8 cellular contexts compared by ENCODE assay signal in genomic region chr3:50617911-50618481, GRCh38. TPM values are rescaled to one million over a fixed set of nuclear protein-coding genes. Genes with fewer than 3 reads are reported as not detected.
DNase-seq lines count a peak whose midpoint lies in the region; ATAC-seq, FAIRE-seq and TF ChIP-seq lines count a peak whose summit lies in the region.

No MANE protein-coding gene starts in this region.

- peaks cover 22% of the 10 kb centered on the region for H3K27me3 Mint-ChIP-seq in astrocyte (ENCODE audit: low read depth, unreplicated experiment)

- H3K36me3 ChIP-seq in astrocyte (ENCODE audit: insufficient read depth, low read length) (no peaks in the 10 kb centered on the region), HepG2 (replicated peaks in 1 of 2; ENCODE audit: control insufficient read depth in 1 of 2, insufficient read depth in 2 of 2, low read length in 2 of 2) (peaks cover 0 to 3% of the 10 kb centered on the region in 2 experiments; a peak in 1 of 5 replicates), tibial artery (peaks cover 0 to 5% (median 0%) of the 10 kb centered on the region in 3 donors)

- no peak for TF ChIP-seq RAD21 in HepG2 (CRISPR knock-in tag; IDR thresholded peaks at IDR 0.05)

- H3K4me1 ChIP-seq in astrocyte (ENCODE audit: insufficient read depth, low read length) (peaks cover 13% of the 10 kb centered on the region), HepG2 (ENCODE audit: insufficient read depth, low read length) (peaks cover 41% of the 10 kb centered on the region), tibial artery (peaks cover 0 to 28% (median 12%) of the 10 kb centered on the region in 4 donors)

- TSS peak; percentile 52 for BruUV-seq in HepG2 (replicated peaks; lab: Mats Ljungman, UMichigan)

- H3K4me3 Mint-ChIP-seq in astrocyte (ENCODE audit: unreplicated experiment), result peak overlapping the region; percentile 75

- H3K27ac Mint-ChIP-seq in astrocyte (ENCODE audit: unreplicated experiment), result no peak overlapping the region

- H3K4me2 ChIP-seq in astrocyte (ENCODE audit: low read length), result peak overlapping the region; percentile 83
- H3K4me2 ChIP-seq in HepG2 (ENCODE audit: low read depth, low read length), result peak overlapping the region; percentile 99

- ATAC-seq in HepG2 (no peak), HG02798 (IDR thresholded peaks at IDR 0.05; ENCODE audit: poor library complexity, unreplicated experiment) (no peak)

- no peaks in the 10 kb centered on the region for H3K9me3 Mint-ChIP-seq in astrocyte (ENCODE audit: unreplicated experiment)

- H4K20me1 ChIP-seq in astrocyte (ENCODE audit: insufficient read depth, low read length) (peaks cover 7% of the 10 kb centered on the region), HepG2 (ENCODE audit: insufficient read depth, low read length) (no peaks in the 10 kb centered on the region)

- H3K9ac ChIP-seq in astrocyte (ENCODE audit: low read length) (peak overlapping the region; percentile 84), HepG2 (ENCODE audit: insufficient read depth, low read depth, low read length) (peak overlapping the region; percentile 81)

- WGBS in HepG2 (ENCODE audit: low lambda C conversion rate), result no CpG with 5 or more reads among the region's 6 CpGs

- peaks cover 4% of the 10 kb centered on the region for H3K4me1 Mint-ChIP-seq in astrocyte (ENCODE audit: low read depth, unreplicated experiment)

- no peak for TF ChIP-seq POLR2A in HepG2 (IDR thresholded peaks at IDR 0.05; ENCODE audit: insufficient read depth in 1 of 2, low read depth in 2 of 2, low read length in 2 of 2)

- DNase-seq in activated T-cell treated with anti-CD3 and anti-CD28 coated beads for 48 hours (ENCODE audit: low read depth) (peak; percentile 18), activated T-cell treated with anti-CD3 and anti-CD28 coated beads for 4 hours (no peak), astrocyte (ENCODE audit: low read depth) (no peak), HepG2 (ENCODE audit: low spot score) (no peak), tibial artery (no peak), HUDEP-2 (lab: John Stamatoyannopoulos, UW; ENCODE audit: unreplicated experiment in 76 of 76) (no peak), G401 (ENCODE audit: low spot score) (no peak)

- no peak for TF ChIP-seq CTCF in astrocyte (IDR thresholded peaks at IDR 0.05; ENCODE audit: insufficient read depth, low read depth, low read length)
- TF ChIP-seq CTCF in HepG2 (CRISPR knock-in tag; IDR thresholded peaks at IDR 0.05), result no peak
- TF ChIP-seq CTCF in tibial artery (IDR thresholded peaks at IDR 0.05), result no peak

- H3K27ac ChIP-seq in astrocyte (ENCODE audit: low read depth, low read length), result no peak overlapping the region
- H3K27ac ChIP-seq in HepG2 (ENCODE audit: extremely low read length, insufficient read depth, low read length), result peak overlapping the region; percentile 86
- peak overlapping the region; percentile 88 to 90 for H3K27ac ChIP-seq in tibial artery

- H3K4me3 ChIP-seq in astrocyte (ENCODE audit: insufficient read depth, low read depth, low read length) (peak overlapping the region; percentile 66), HepG2 (replicated peaks in 1 of 3; ENCODE audit: insufficient read depth in 1 of 3, low read depth in 2 of 3, low read length in 3 of 3) (peak overlapping the region; percentile 67 to 78 (median 70)), tibial artery (peak overlapping the region; percentile 83 to 99)

- in situ Hi-C loops in HepG2 (cut with HindIII; ENCODE audit: extremely low pct_ligation_motif_present, low pct_unique_long_range_greater_than_20kb) (loop anchor here (5.0 kb wide), 2 partner anchors 34 to 754 kb away; no protein-coding TSS in a partner anchor), G401 (cut with HindIII; ENCODE audit: low sequenced_read_pairs) (loop anchor here (25.0 kb wide), 1 partner anchor 769 kb away; the partner anchor contains the start of genes MANF and RBM15B)

- intact Hi-C loops in HepG2 (cut with micrococcal nuclease; ENCODE audit: unreplicated experiment) (loop anchor here (10.0 kb wide), 1 partner anchor 347 kb away; no protein-coding TSS in a partner anchor), tibial artery (cut with DNase I; ENCODE audit: low total_unique reads) (loop anchor here (5.0 kb wide), 1 partner anchor 774 kb away; the partner anchor contains the start of gene RBM15B)

- POLR2A ChIA-PET in HepG2 (lab: Yijun Ruan, JAX), result interaction anchor here (1.3 to 4.0 kb wide), 5 partner anchors 13 to 767 kb away, joined by 3 to 33 read pairs (median 15); partner anchors contain the start of genes HEMK1 and MANF

- CTCF ChIA-PET in HepG2 (lab: Yijun Ruan, JAX; ENCODE audit: low intra/inter-chr PET ratio, low total read pairs), result interaction anchor here (8.0 kb wide), 1 partner anchor 46 kb away, joined by 182 read pairs; the partner anchor contains the start of gene HEMK1

- TF ChIP-seq EP300 in HepG2 (IDR thresholded peaks at IDR 0.05; ENCODE audit: low read depth in 2 of 2, low read length in 2 of 2) (no peak), HepG2 (CRISPR knock-in tag; IDR thresholded peaks at IDR 0.05; ENCODE audit: borderline replicate concordance) (no peak)

- peaks cover 7% of the 10 kb centered on the region for H3K36me3 Mint-ChIP-seq in astrocyte (ENCODE audit: low read depth, unreplicated experiment)

- H3K79me2 ChIP-seq in astrocyte (ENCODE audit: insufficient read depth, low read length), result peaks cover 5% of the 10 kb centered on the region
- H3K79me2 ChIP-seq in HepG2 (ENCODE audit: insufficient read depth, low read length), result peaks cover 7% of the 10 kb centered on the region

- H3K27me3 ChIP-seq in astrocyte (ENCODE audit: insufficient read depth, low read length), result no peaks in the 10 kb centered on the region
- peaks cover 0 to 1% of the 10 kb centered on the region in 2 experiments; a peak in 1 of 5 replicates for H3K27me3 ChIP-seq in HepG2 (ENCODE audit: control insufficient read depth in 1 of 2, insufficient read depth in 2 of 2, low read length in 2 of 2)
- H3K27me3 ChIP-seq in tibial artery, result no peaks in the 10 kb centered on the region

- no peaks in the 10 kb centered on the region for H3K9me3 ChIP-seq in astrocyte (ENCODE audit: insufficient read depth, low read depth, low read length)
- no peaks in the 10 kb centered on the region for H3K9me3 ChIP-seq in HepG2 (ENCODE audit: low read length)
- H3K9me3 ChIP-seq in tibial artery, result no peaks in the 10 kb centered on the region

- H2AFZ ChIP-seq in astrocyte (ENCODE audit: low read depth, low read length) (peak overlapping the region; percentile 96), HepG2 (ENCODE audit: low read length) (no peak overlapping the region)

- FAIRE-seq in astrocyte (lab: Jason Lieb, UNC) (no peak), HepG2 (lab: Jason Lieb, UNC) (no peak)

RNA-seq across cellular contexts. Expression of gene MAPKAPK3, which starts 1.0 kb away (rescaled TPM):
- total RNA-seq in astrocyte (21.1 and 23.4 TPM in 2 replicates), HepG2 (2016; rRNA removed; fragmentation: Illumina TruSeq; extraction: Trizol) (41.2 and 48.5 TPM in 2 replicates)
- total RNA-seq in HepG2 (2016; cell fraction: cytosol; rRNA removed; fragmentation: Illumina TruSeq; extraction: Trizol; ENCODE audit: low read depth), result 18.9 and 21.3 TPM in 2 replicates
- total RNA-seq in HepG2 (2016; cell fraction: insoluble cytoplasmic fraction; rRNA removed; fragmentation: Illumina TruSeq; extraction: Trizol), result 40.5 and 43.9 TPM in 2 replicates
- 51.7 and 60.5 TPM in 2 replicates for total RNA-seq in HepG2 (2016; cell fraction: membrane; rRNA removed; fragmentation: Illumina TruSeq; extraction: Trizol)
- 21.2 and 24.7 TPM in 2 replicates for total RNA-seq in HepG2 (2016; cell fraction: nucleus; rRNA removed; fragmentation: Illumina TruSeq; extraction: Trizol)
- 39.9 and 46.2 TPM in 2 replicates for polyA plus RNA-seq in HepG2 (2011; rRNA removed)
- polyA plus RNA-seq in HepG2 (2011; cell fraction: cytosol; rRNA removed), result 40.2 and 41.3 TPM in 2 replicates
- 23.0 and 28.1 TPM in 2 replicates for polyA plus RNA-seq in HepG2 (2011; cell fraction: nucleus; rRNA removed)
- 21.8 and 22.2 TPM in 2 replicates for polyA plus RNA-seq in HepG2 (2012)
- 23.5 and 31.3 TPM in 2 replicates for polyA plus RNA-seq in HepG2 (2016; cell fraction: cytosol; fragmentation: Illumina TruSeq; extraction: Trizol; ENCODE audit: low read depth)
- polyA plus RNA-seq in HepG2 (2016; cell fraction: insoluble cytoplasmic fraction; fragmentation: Illumina TruSeq; extraction: Trizol; ENCODE audit: low read depth), result 53.8 and 56.3 TPM in 2 replicates
- polyA plus RNA-seq in HepG2 (2016; cell fraction: membrane; fragmentation: Illumina TruSeq; extraction: Trizol; ENCODE audit: low read depth), result 50.2 and 54.3 TPM in 2 replicates
- 31.0 and 31.6 TPM in 2 replicates for polyA plus RNA-seq in HepG2 (2016; cell fraction: nucleus; fragmentation: Illumina TruSeq; extraction: Trizol; ENCODE audit: insufficient read depth, low read depth)
- 48.5 and 89.7 TPM in 2 replicates for polyA minus RNA-seq in HepG2 (2011; rRNA and poly(A)+ RNA removed; ENCODE audit: low replicate concordance)
- 15.7 and 16.5 TPM in 2 replicates for polyA minus RNA-seq in HepG2 (2011; cell fraction: cytosol; rRNA and poly(A)+ RNA removed)
- 13.4 and 16.9 TPM in 2 replicates for polyA minus RNA-seq in HepG2 (2011; cell fraction: nucleus; rRNA and poly(A)+ RNA removed)
- total RNA-seq in G401 (2014; rRNA removed; shearing (Covaris generic)), result 99.1 and 108 TPM in 2 replicates

RNA-seq across cellular contexts. Expression of gene CISH, which starts 6.4 kb away (rescaled TPM):
- total RNA-seq in astrocyte (0.75 and 1.2 TPM in 2 replicates), HepG2 (2016; rRNA removed; fragmentation: Illumina TruSeq; extraction: Trizol) (0.73 and 0.91 TPM in 2 replicates)
- total RNA-seq in HepG2 (2016; cell fraction: cytosol; rRNA removed; fragmentation: Illumina TruSeq; extraction: Trizol; ENCODE audit: low read depth), result 0.20 and 0.44 TPM in 2 replicates
- total RNA-seq in HepG2 (2016; cell fraction: insoluble cytoplasmic fraction; rRNA removed; fragmentation: Illumina TruSeq; extraction: Trizol), result 0.82 and 1.2 TPM in 2 replicates
- total RNA-seq in HepG2 (2016; cell fraction: membrane; rRNA removed; fragmentation: Illumina TruSeq; extraction: Trizol), result 1.2 and 1.4 TPM in 2 replicates
- 0.81 and 0.85 TPM in 2 replicates for total RNA-seq in HepG2 (2016; cell fraction: nucleus; rRNA removed; fragmentation: Illumina TruSeq; extraction: Trizol)
- polyA plus RNA-seq in HepG2 (2011; rRNA removed), result 1.5 and 2.8 TPM in 2 replicates
- 1.5 and 1.7 TPM in 2 replicates for polyA plus RNA-seq in HepG2 (2011; cell fraction: cytosol; rRNA removed)
- 4.4 and 7.4 TPM in 2 replicates for polyA plus RNA-seq in HepG2 (2011; cell fraction: nucleus; rRNA removed)
- 2.1 and 2.9 TPM in 2 replicates for polyA plus RNA-seq in HepG2 (2012)
- 0.21 and 0.27 TPM in 2 replicates for polyA plus RNA-seq in HepG2 (2016; cell fraction: cytosol; fragmentation: Illumina TruSeq; extraction: Trizol; ENCODE audit: low read depth)
- 1.9 and 2.2 TPM in 2 replicates for polyA plus RNA-seq in HepG2 (2016; cell fraction: insoluble cytoplasmic fraction; fragmentation: Illumina TruSeq; extraction: Trizol; ENCODE audit: low read depth)
- 0.84 and 1.0 TPM in 2 replicates for polyA plus RNA-seq in HepG2 (2016; cell fraction: membrane; fragmentation: Illumina TruSeq; extraction: Trizol; ENCODE audit: low read depth)
- 1.9 and 3.2 TPM in 2 replicates for polyA plus RNA-seq in HepG2 (2016; cell fraction: nucleus; fragmentation: Illumina TruSeq; extraction: Trizol; ENCODE audit: insufficient read depth, low read depth)
- polyA minus RNA-seq in HepG2 (2011; rRNA and poly(A)+ RNA removed; ENCODE audit: low replicate concordance), result 1.9 and 6.3 TPM in 2 replicates
- polyA minus RNA-seq in HepG2 (2011; cell fraction: cytosol; rRNA and poly(A)+ RNA removed), result 1.6 and 2.8 TPM in 2 replicates
- polyA minus RNA-seq in HepG2 (2011; cell fraction: nucleus; rRNA and poly(A)+ RNA removed), result 2.6 and 4.6 TPM in 2 replicates
- total RNA-seq in G401 (2014; rRNA removed; shearing (Covaris generic)), result 1.7 and 2.2 TPM in 2 replicates

RNA-seq across cellular contexts. Expression of gene HEMK1, which starts 48.7 kb away (rescaled TPM):
- total RNA-seq in astrocyte (13.6 and 15.7 TPM in 2 replicates), HepG2 (2016; rRNA removed; fragmentation: Illumina TruSeq; extraction: Trizol) (6.3 and 9.8 TPM in 2 replicates)
- total RNA-seq in HepG2 (2016; cell fraction: cytosol; rRNA removed; fragmentation: Illumina TruSeq; extraction: Trizol; ENCODE audit: low read depth), result 3.3 and 3.8 TPM in 2 replicates
- 4.7 and 8.7 TPM in 2 replicates for total RNA-seq in HepG2 (2016; cell fraction: insoluble cytoplasmic fraction; rRNA removed; fragmentation: Illumina TruSeq; extraction: Trizol)
- total RNA-seq in HepG2 (2016; cell fraction: membrane; rRNA removed; fragmentation: Illumina TruSeq; extraction: Trizol), result 6.7 and 7.4 TPM in 2 replicates
- total RNA-seq in HepG2 (2016; cell fraction: nucleus; rRNA removed; fragmentation: Illumina TruSeq; extraction: Trizol), result 10.1 and 13.3 TPM in 2 replicates
- polyA plus RNA-seq in HepG2 (2011; rRNA removed), result 12.6 and 16.2 TPM in 2 replicates
- polyA plus RNA-seq in HepG2 (2011; cell fraction: cytosol; rRNA removed), result 6.7 and 8.8 TPM in 2 replicates
- polyA plus RNA-seq in HepG2 (2011; cell fraction: nucleus; rRNA removed), result 54.5 and 63.4 TPM in 2 replicates
- 7.1 and 8.2 TPM in 2 replicates for polyA plus RNA-seq in HepG2 (2012)
- 4.2 and 5.6 TPM in 2 replicates for polyA plus RNA-seq in HepG2 (2016; cell fraction: cytosol; fragmentation: Illumina TruSeq; extraction: Trizol; ENCODE audit: low read depth)
- polyA plus RNA-seq in HepG2 (2016; cell fraction: insoluble cytoplasmic fraction; fragmentation: Illumina TruSeq; extraction: Trizol; ENCODE audit: low read depth), result 3.7 and 6.3 TPM in 2 replicates
- 4.9 TPM in 2 replicates for polyA plus RNA-seq in HepG2 (2016; cell fraction: membrane; fragmentation: Illumina TruSeq; extraction: Trizol; ENCODE audit: low read depth)
- 20.5 and 21.1 TPM in 2 replicates for polyA plus RNA-seq in HepG2 (2016; cell fraction: nucleus; fragmentation: Illumina TruSeq; extraction: Trizol; ENCODE audit: insufficient read depth, low read depth)
- 15.2 and 19.7 TPM in 2 replicates for polyA minus RNA-seq in HepG2 (2011; rRNA and poly(A)+ RNA removed; ENCODE audit: low replicate concordance)
- polyA minus RNA-seq in HepG2 (2011; cell fraction: cytosol; rRNA and poly(A)+ RNA removed), result 2.2 and 4.5 TPM in 2 replicates
- polyA minus RNA-seq in HepG2 (2011; cell fraction: nucleus; rRNA and poly(A)+ RNA removed), result 25.0 and 25.6 TPM in 2 replicates
- total RNA-seq in G401 (2014; rRNA removed; shearing (Covaris generic)), result 3.4 and 9.5 TPM in 2 replicates

RNA-seq across cellular contexts. Expression of gene C3orf18, which starts 50.4 kb away (rescaled TPM):
- total RNA-seq in astrocyte, result 7.2 and 8.0 TPM in 2 replicates
- total RNA-seq in HepG2 (2016; rRNA removed; fragmentation: Illumina TruSeq; extraction: Trizol), result 1.2 and 1.6 TPM in 2 replicates
- total RNA-seq in HepG2 (2016; cell fraction: cytosol; rRNA removed; fragmentation: Illumina TruSeq; extraction: Trizol; ENCODE audit: low read depth), result 1.2 and 1.5 TPM in 2 replicates
- total RNA-seq in HepG2 (2016; cell fraction: insoluble cytoplasmic fraction; rRNA removed; fragmentation: Illumina TruSeq; extraction: Trizol), result 0.88 and 1.5 TPM in 2 replicates
- total RNA-seq in HepG2 (2016; cell fraction: membrane; rRNA removed; fragmentation: Illumina TruSeq; extraction: Trizol), result 2.2 and 3.1 TPM in 2 replicates
- total RNA-seq in HepG2 (2016; cell fraction: nucleus; rRNA removed; fragmentation: Illumina TruSeq; extraction: Trizol), result 0.97 and 1.1 TPM in 2 replicates
- polyA plus RNA-seq in HepG2 (2011; rRNA removed), result 4.6 and 4.8 TPM in 2 replicates
- polyA plus RNA-seq in HepG2 (2011; cell fraction: cytosol; rRNA removed), result 3.8 and 4.2 TPM in 2 replicates
- polyA plus RNA-seq in HepG2 (2011; cell fraction: nucleus; rRNA removed), result 8.1 and 8.7 TPM in 2 replicates
- 1.7 and 1.8 TPM in 2 replicates for polyA plus RNA-seq in HepG2 (2012)
- 1.5 and 1.8 TPM in 2 replicates for polyA plus RNA-seq in HepG2 (2016; cell fraction: cytosol; fragmentation: Illumina TruSeq; extraction: Trizol; ENCODE audit: low read depth)
- polyA plus RNA-seq in HepG2 (2016; cell fraction: insoluble cytoplasmic fraction; fragmentation: Illumina TruSeq; extraction: Trizol; ENCODE audit: low read depth), result 0.85 and 1.2 TPM in 2 replicates
- polyA plus RNA-seq in HepG2 (2016; cell fraction: membrane; fragmentation: Illumina TruSeq; extraction: Trizol; ENCODE audit: low read depth), result 2.3 and 2.4 TPM in 2 replicates
- 1.6 and 2.3 TPM in 2 replicates for polyA plus RNA-seq in HepG2 (2016; cell fraction: nucleus; fragmentation: Illumina TruSeq; extraction: Trizol; ENCODE audit: insufficient read depth, low read depth)
- polyA minus RNA-seq in HepG2 (2011; rRNA and poly(A)+ RNA removed; ENCODE audit: low replicate concordance), result 6.2 and 6.4 TPM in 2 replicates
- 1.5 and 2.3 TPM in 2 replicates for polyA minus RNA-seq in HepG2 (2011; cell fraction: cytosol; rRNA and poly(A)+ RNA removed)
- 1.8 and 3.5 TPM in 2 replicates for polyA minus RNA-seq in HepG2 (2011; cell fraction: nucleus; rRNA and poly(A)+ RNA removed)
- 10.8 and 15.4 TPM in 2 replicates for total RNA-seq in G401 (2014; rRNA removed; shearing (Covaris generic))

RNA-seq across cellular contexts. Expression of gene DOCK3, which starts 56.7 kb away (rescaled TPM):
- total RNA-seq in astrocyte (3.1 and 3.3 TPM in 2 replicates), HepG2 (2016; rRNA removed; fragmentation: Illumina TruSeq; extraction: Trizol) (not detected in 2 replicates)
- total RNA-seq in HepG2 (2016; cell fraction: cytosol; rRNA removed; fragmentation: Illumina TruSeq; extraction: Trizol; ENCODE audit: low read depth), result not detected in 2 replicates
- total RNA-seq in HepG2 (2016; cell fraction: insoluble cytoplasmic fraction; rRNA removed; fragmentation: Illumina TruSeq; extraction: Trizol), result 0.03 TPM in 1 of 2 replicates, not detected in the other
- not detected in 2 replicates for total RNA-seq in HepG2 (2016; cell fraction: membrane; rRNA removed; fragmentation: Illumina TruSeq; extraction: Trizol)
- not detected in 2 replicates for total RNA-seq in HepG2 (2016; cell fraction: nucleus; rRNA removed; fragmentation: Illumina TruSeq; extraction: Trizol)
- not detected in 2 replicates for polyA plus RNA-seq in HepG2 (2011; rRNA removed)
- under 0.01 TPM in 1 of 2 replicates, not detected in the other for polyA plus RNA-seq in HepG2 (2011; cell fraction: cytosol; rRNA removed)
- 0.02 TPM in 1 of 2 replicates, not detected in the other for polyA plus RNA-seq in HepG2 (2011; cell fraction: nucleus; rRNA removed)
- 0.01 and 0.04 TPM in 2 replicates for polyA plus RNA-seq in HepG2 (2012)
- polyA plus RNA-seq in HepG2 (2016; cell fraction: cytosol; fragmentation: Illumina TruSeq; extraction: Trizol; ENCODE audit: low read depth), result 0.01 TPM in 1 of 2 replicates, not detected in the other
- not detected in 2 replicates for polyA plus RNA-seq in HepG2 (2016; cell fraction: insoluble cytoplasmic fraction; fragmentation: Illumina TruSeq; extraction: Trizol; ENCODE audit: low read depth)
- polyA plus RNA-seq in HepG2 (2016; cell fraction: membrane; fragmentation: Illumina TruSeq; extraction: Trizol; ENCODE audit: low read depth), result not detected in 2 replicates
- not detected in 2 replicates for polyA plus RNA-seq in HepG2 (2016; cell fraction: nucleus; fragmentation: Illumina TruSeq; extraction: Trizol; ENCODE audit: insufficient read depth, low read depth)
- polyA minus RNA-seq in HepG2 (2011; rRNA and poly(A)+ RNA removed; ENCODE audit: low replicate concordance), result 0.63 TPM in 1 of 2 replicates, not detected in the other
- polyA minus RNA-seq in HepG2 (2011; cell fraction: cytosol; rRNA and poly(A)+ RNA removed), result not detected in 2 replicates
- polyA minus RNA-seq in HepG2 (2011; cell fraction: nucleus; rRNA and poly(A)+ RNA removed), result under 0.01 TPM in 1 of 2 replicates, not detected in the other
- 0.80 and 1.7 TPM in 2 replicates for total RNA-seq in G401 (2014; rRNA removed; shearing (Covaris generic))
